In the genomic region with DNA sequence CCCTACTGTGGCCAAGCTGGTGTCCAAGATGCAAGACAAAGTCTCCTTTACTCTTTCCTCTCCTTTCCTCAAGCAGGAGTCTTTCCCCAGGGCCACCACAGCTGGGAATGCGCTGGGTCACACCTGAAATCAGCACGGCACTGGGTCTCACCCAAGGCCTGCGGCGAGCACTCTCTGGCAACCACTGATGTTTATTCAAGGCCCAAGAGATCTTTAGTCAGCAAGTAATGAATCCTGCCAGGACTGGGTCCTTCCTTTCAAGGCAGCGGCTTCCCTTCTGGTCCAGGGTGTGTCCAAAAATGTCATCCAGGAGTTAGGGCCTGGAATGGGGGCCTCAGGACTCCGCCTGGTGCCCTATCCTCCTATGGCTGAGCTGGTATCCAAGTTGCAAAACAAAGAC, we compare ENCODE assay signal across 21 cellular contexts. TPM values are rescaled to one million over a fixed set of nuclear protein-coding genes. Genes with fewer than 3 reads are reported as not detected.
DNase-seq lines count a peak whose midpoint lies in the region; ATAC-seq and TF ChIP-seq lines count a peak whose summit lies in the region.
"Had no signal": no experiment of that assay in that cellular context is flagged by ENCODE, and none has a peak within 500 bp of the region (broad histone marks: within the 10 kb centered on the region; RNA-seq: fewer than 3 reads in every experiment).

No MANE protein-coding gene starts in this region.

- H3K27me3 Mint-ChIP-seq in central memory CD8-positive, alpha-beta T cell = no peaks in the 10 kb centered on the region
- no peaks in the 10 kb centered on the region for H3K27me3 Mint-ChIP-seq in natural killer cell treated with Interleukin-12 subunit alpha and Interleukin-12 subunit beta and Interleukin-15 and Interleukin-18, amount 100 ng/mL, for 72 hours

- no peak for TF ChIP-seq POLR2A in stomach (IDR thresholded peaks at IDR 0.05)

- no peak for TF ChIP-seq EP300 in stomach (IDR thresholded peaks at IDR 0.05)

- no peaks in the 10 kb centered on the region for H3K9me3 ChIP-seq in lower lobe of right lung
- no peaks in the 10 kb centered on the region for H3K9me3 ChIP-seq in stomach

- H3K27ac Mint-ChIP-seq in central memory CD8-positive, alpha-beta T cell (ENCODE audit: low read depth) = peak overlapping the region; percentile 30
- no peak overlapping the region for H3K27ac Mint-ChIP-seq in natural killer cell treated with Interleukin-12 subunit alpha and Interleukin-12 subunit beta and Interleukin-15 and Interleukin-18, amount 100 ng/mL, for 72 hours

- no peak for ATAC-seq in central memory CD8-positive, alpha-beta T cell (replicated peaks; ENCODE audit: extremely low read depth, poor library complexity, severe bottlenecking)
- ATAC-seq in lower lobe of right lung = peak; percentile 31 to 68
- ATAC-seq in natural killer cell treated with Interleukin-12 subunit alpha and Interleukin-12 subunit beta and Interleukin-15 and Interleukin-18, amount 100 ng/mL, for 72 hours = no peak
- ATAC-seq: Panc1 had no signal

- H3K4me1 ChIP-seq in lower lobe of right lung = peaks cover 6% of the 10 kb centered on the region
- peaks cover 0 to 9% (median 7%) of the 10 kb centered on the region in 4 donors for H3K4me1 ChIP-seq in stomach

- H3K27ac ChIP-seq in lower lobe of right lung (no peak overlapping the region), stomach (peak overlapping the region in 2 of 5 donors; percentile 24 to 56)

- no peaks in the 10 kb centered on the region for H3K9me3 Mint-ChIP-seq in central memory CD8-positive, alpha-beta T cell
- no peaks in the 10 kb centered on the region for H3K9me3 Mint-ChIP-seq in natural killer cell treated with Interleukin-12 subunit alpha and Interleukin-12 subunit beta and Interleukin-15 and Interleukin-18, amount 100 ng/mL, for 72 hours

- H3K36me3 ChIP-seq in lower lobe of right lung (no peaks in the 10 kb centered on the region), stomach (no peaks in the 10 kb centered on the region)

- 26 to 63% (median 43%) methylated on average over 6 of the region's 6 CpGs for WGBS in stomach, 5 donors

- DNase-seq in LNCaP clone FGC (ENCODE audit: low read depth) (peak; percentile 39), lower lobe of right lung (no peak), stomach (peak; percentile 67), anterior cingulate cortex (lab: John Stamatoyannopoulos, UW) (no peak), NCI-H524 (lab: John Stamatoyannopoulos, UW) (no peak)
- no peak for DNase-seq in central memory CD8-positive, alpha-beta T cell (ENCODE audit: low spot score in 2 of 2)
- DNase-seq in natural killer cell treated with Interleukin-12 subunit alpha and Interleukin-12 subunit beta and Interleukin-15 and Interleukin-18, amount 100 ng/mL, for 72 hours (ENCODE audit: low spot score) = no peak
- DNase-seq: COR-L47, DMS 273 treated with DMSO at 0.1 percent for 48 hours, DND-41, KG1, NCI-H1092, NCI-H1436 treated with DMSO at 0.1 percent for 48 hours, NCI-H2029, NCI-H2171, NCI-H446 treated with DMSO at 0.1 percent for 48 hours had no signal

- no peak overlapping the region for H3K4me3 ChIP-seq in LNCaP clone FGC (ENCODE audit: low read depth, low read length)
- no peak overlapping the region for H3K4me3 ChIP-seq in lower lobe of right lung
- H3K4me3 ChIP-seq in stomach = no peak overlapping the region

- H3K27me3 ChIP-seq in lower lobe of right lung (ENCODE audit: low read depth) (no peaks in the 10 kb centered on the region), stomach (no peaks in the 10 kb centered on the region)

- no peak for TF ChIP-seq CTCF in LNCaP clone FGC (IDR thresholded peaks at IDR 0.05; ENCODE audit: control insufficient read depth, extremely low read depth, insufficient read depth)
- TF ChIP-seq CTCF in lower lobe of right lung (IDR thresholded peaks at IDR 0.05) = no peak
- TF ChIP-seq CTCF in stomach (IDR thresholded peaks at IDR 0.05) = no peak

- H3K4me3 Mint-ChIP-seq in central memory CD8-positive, alpha-beta T cell = no peak overlapping the region
- H3K4me3 Mint-ChIP-seq in natural killer cell treated with Interleukin-12 subunit alpha and Interleukin-12 subunit beta and Interleukin-15 and Interleukin-18, amount 100 ng/mL, for 72 hours = no peak overlapping the region

- H3K4me1 Mint-ChIP-seq in central memory CD8-positive, alpha-beta T cell = no peaks in the 10 kb centered on the region
- H3K4me1 Mint-ChIP-seq in natural killer cell treated with Interleukin-12 subunit alpha and Interleukin-12 subunit beta and Interleukin-15 and Interleukin-18, amount 100 ng/mL, for 72 hours (ENCODE audit: low read depth in 2 of 2) = no peaks in the 10 kb centered on the region

- intact Hi-C loops in lower lobe of right lung (cut with DNase I) (no loop called here), stomach (cut with DNase I; ENCODE audit: low total_unique reads) (no loop called here)

- H3K36me3 Mint-ChIP-seq in central memory CD8-positive, alpha-beta T cell (ENCODE audit: insufficient read depth) = no peaks in the 10 kb centered on the region
- H3K36me3 Mint-ChIP-seq in natural killer cell treated with Interleukin-12 subunit alpha and Interleukin-12 subunit beta and Interleukin-15 and Interleukin-18, amount 100 ng/mL, for 72 hours = no peaks in the 10 kb centered on the region

RNA-seq across cellular contexts. Expression of gene BLOC1S3, which starts 24.1 kb away (rescaled TPM):
- total RNA-seq in lower lobe of right lung (15.9 TPM), stomach (10 to 100 TPM in 2 of 5 donors, 1 to 10 TPM in 3; 3.1 to 71.0 (median 8.3) TPM)
- polyA plus RNA-seq in stomach = 1 to 10 TPM; 3.5 to 7.5 (median 4.3) TPM
- 10 to 100 TPM; 15.4 to 20.5 TPM for total RNA-seq in natural killer cell treated with Interleukin-12 subunit alpha and Interleukin-12 subunit beta and Interleukin-15 and Interleukin-18, amount 100 ng/mL, for 72 hours

RNA-seq across cellular contexts. Expression of gene TRAPPC6A, which starts 24.6 kb away (rescaled TPM):
- 18.4 TPM for total RNA-seq in lower lobe of right lung
- total RNA-seq in stomach = 10 to 100 TPM in 3 of 5 donors, 1 to 10 TPM in 1, not detected in 1; 8.7 to 40.7 (median 27.8) TPM
- polyA plus RNA-seq in stomach = 10 to 100 TPM; 53.5 to 59.4 (median 58.1) TPM
- 10 to 100 TPM; 17.5 to 33.5 TPM for total RNA-seq in natural killer cell treated with Interleukin-12 subunit alpha and Interleukin-12 subunit beta and Interleukin-15 and Interleukin-18, amount 100 ng/mL, for 72 hours

RNA-seq across cellular contexts. Expression of gene NKPD1, which starts 41.9 kb away (rescaled TPM):
- total RNA-seq in lower lobe of right lung = not detected
- total RNA-seq in stomach = not detected
- polyA plus RNA-seq in stomach = under 1 TPM in 1 of 3 donors, not detected in 2; 0.20 TPM
- total RNA-seq in natural killer cell treated with Interleukin-12 subunit alpha and Interleukin-12 subunit beta and Interleukin-15 and Interleukin-18, amount 100 ng/mL, for 72 hours = under 1 TPM; 0.14 to 0.22 TPM
- total RNA-seq: HepG2, M059J had no signal

RNA-seq across cellular contexts. Expression of gene EXOC3L2, which starts 42.6 kb away (rescaled TPM):
- 3.6 TPM for total RNA-seq in lower lobe of right lung
- total RNA-seq in stomach = 10 to 100 TPM in 1 of 5 donors, 1 to 10 TPM in 1, under 1 TPM in 2, not detected in 1; 0.72 to 20.6 (median 1.0) TPM
- 1 to 10 TPM; 1.1 to 2.9 (median 1.9) TPM for polyA plus RNA-seq in stomach
- not detected for total RNA-seq in natural killer cell treated with Interleukin-12 subunit alpha and Interleukin-12 subunit beta and Interleukin-15 and Interleukin-18, amount 100 ng/mL, for 72 hours
- total RNA-seq: G401, HepG2, M059J had no signal
- polyA plus RNA-seq: AG04450 had no signal

RNA-seq across cellular contexts. Expression of gene MARK4, which starts 48.4 kb away (rescaled TPM):
- total RNA-seq in lower lobe of right lung (32.5 TPM), stomach (100 to 1,000 TPM in 1 of 5 donors, 10 to 100 TPM in 3, 1 to 10 TPM in 1; 8.8 to 120 (median 21.8) TPM)
- 10 to 100 TPM; 12.6 to 16.2 (median 14.6) TPM for polyA plus RNA-seq in stomach
- 10 to 100 TPM; 31.4 to 42.5 TPM for total RNA-seq in natural killer cell treated with Interleukin-12 subunit alpha and Interleukin-12 subunit beta and Interleukin-15 and Interleukin-18, amount 100 ng/mL, for 72 hours

Comparison
In these comparisons a context has a peak if more than half of its experiments do, and no peak if none do; other contexts are left out.
1. DNase-seq: peak in LNCaP clone FGC (single experiment) and stomach (single experiment); none in central memory CD8-positive, alpha-beta T cell (0 of 2), lower lobe of right lung (single experiment), anterior cingulate cortex (0 of 58), NCI-H524 (0 of 2) and natural killer cell treated with Interleukin-12 subunit alpha and Interleukin-12 subunit beta and Interleukin-15 and Interleukin-18, amount 100 ng/mL, for 72 hours (single experiment).
2. ATAC-seq: peak in lower lobe of right lung (2 of 2); none in central memory CD8-positive, alpha-beta T cell (single experiment) and natural killer cell treated with Interleukin-12 subunit alpha and Interleukin-12 subunit beta and Interleukin-15 and Interleukin-18, amount 100 ng/mL, for 72 hours (0 of 2).